In the genomic region with DNA sequence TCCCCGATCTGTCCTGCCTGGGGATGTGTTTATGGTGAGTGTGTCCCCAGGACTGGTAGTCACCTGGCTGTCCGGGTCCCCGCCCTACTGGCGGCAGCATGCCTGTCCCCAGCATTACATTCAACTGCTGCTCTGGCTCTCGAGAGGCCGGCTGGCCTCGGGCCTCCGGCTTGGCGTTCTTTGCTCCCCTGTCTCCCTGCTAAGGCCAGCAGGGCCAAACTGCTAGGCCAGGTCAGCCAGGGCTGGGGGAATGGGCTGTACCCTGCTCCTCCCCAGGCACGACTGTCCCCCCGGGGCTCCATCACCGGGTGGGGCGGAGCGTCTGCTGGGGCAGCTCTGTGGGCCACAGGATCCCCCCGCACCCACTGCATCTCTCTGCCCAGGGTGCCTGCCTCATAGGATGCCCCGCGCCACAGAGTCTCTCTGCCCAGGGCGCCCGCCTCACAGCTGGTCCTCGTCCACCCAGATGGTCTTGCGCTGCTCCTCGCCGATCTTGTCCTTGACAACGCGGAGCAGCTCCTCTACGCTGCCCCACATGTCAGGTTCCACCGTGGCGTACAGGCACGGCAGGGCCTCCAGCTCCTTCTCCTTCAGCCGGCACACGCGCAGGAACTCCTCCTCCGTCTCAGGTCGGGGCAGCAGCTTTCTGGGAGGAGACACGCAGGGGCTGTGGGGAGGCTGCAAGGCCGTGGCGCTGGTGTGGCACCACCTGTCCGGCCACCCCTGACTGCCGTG, we compare ENCODE assay signal across 22 cellular contexts.
DNase-seq lines count a peak whose midpoint lies in the region; ATAC-seq, FAIRE-seq and TF ChIP-seq lines count a peak whose summit lies in the region.
"Had no signal": no experiment of that assay in that cellular context is flagged by ENCODE, and none has a peak within 500 bp of the region (broad histone marks: within the 10 kb centered on the region; RNA-seq: fewer than 3 reads in every experiment).

No MANE protein-coding gene starts in this region.

- 86 to 91% methylated on average over 37 to 38 of the region's 39 CpGs for WGBS in lower leg skin, 2 donors

- H3K36me3 Mint-ChIP-seq in activated CD4-positive, alpha-beta memory T cell treated with anti-CD3 and anti-CD28 coated beads, Interleukin-2, amount 10 ng/mL, durations not matched to agents 7 days and 5 days (ENCODE audit: low read depth), result peaks cover 68% of the 10 kb centered on the region
- H3K36me3 Mint-ChIP-seq in activated CD4-positive, alpha-beta memory T cell treated with anti-CD3 and anti-CD28 coated beads for 36 hours, result peaks cover 56% of the 10 kb centered on the region
- H3K36me3 Mint-ChIP-seq in stimulated activated effector memory CD8-positive, alpha-beta T cell treated with anti-CD3 and anti-CD28 coated beads, Interleukin-12 subunit alpha, Interleukin-12 subunit beta, amount 100 ng/mL, for 72 hours, result peaks cover 72% of the 10 kb centered on the region

- H3K79me2 ChIP-seq in OCI-LY1 (ENCODE audit: insufficient read depth, low read length), result no peaks in the 10 kb centered on the region

- peak overlapping the region; percentile 54 for H3K27ac Mint-ChIP-seq in activated CD4-positive, alpha-beta memory T cell treated with anti-CD3 and anti-CD28 coated beads, Interleukin-2, amount 10 ng/mL, durations not matched to agents 7 days and 5 days
- H3K27ac Mint-ChIP-seq in activated CD4-positive, alpha-beta memory T cell treated with anti-CD3 and anti-CD28 coated beads for 36 hours, result no peak overlapping the region
- peak overlapping the region; percentile 73 for H3K27ac Mint-ChIP-seq in stimulated activated effector memory CD8-positive, alpha-beta T cell treated with anti-CD3 and anti-CD28 coated beads, Interleukin-12 subunit alpha, Interleukin-12 subunit beta, amount 100 ng/mL, for 72 hours

- H3K4me1 ChIP-seq in OCI-LY1 (ENCODE audit: insufficient read depth, low read length, severe bottlenecking), result peaks cover 51% of the 10 kb centered on the region
- H3K4me1 ChIP-seq: HAP-1 had no signal

- intact Hi-C loops in activated CD4-positive, alpha-beta memory T cell treated with anti-CD3 and anti-CD28 coated beads for 36 hours (cut with micrococcal nuclease), result no loop called here
- intact Hi-C loops in lower leg skin (cut with DNase I; ENCODE audit: low total_unique reads), result no loop called here

- H3K9ac ChIP-seq in OCI-LY1 (ENCODE audit: low read length), result no peak overlapping the region

- H3K4me1 Mint-ChIP-seq in activated CD4-positive, alpha-beta memory T cell treated with anti-CD3 and anti-CD28 coated beads, Interleukin-2, amount 10 ng/mL, durations not matched to agents 7 days and 5 days, result peaks cover 26% of the 10 kb centered on the region
- peaks cover 11% of the 10 kb centered on the region for H3K4me1 Mint-ChIP-seq in activated CD4-positive, alpha-beta memory T cell treated with anti-CD3 and anti-CD28 coated beads for 36 hours (ENCODE audit: low read depth)
- peaks cover 33% of the 10 kb centered on the region for H3K4me1 Mint-ChIP-seq in stimulated activated effector memory CD8-positive, alpha-beta T cell treated with anti-CD3 and anti-CD28 coated beads, Interleukin-12 subunit alpha, Interleukin-12 subunit beta, amount 100 ng/mL, for 72 hours

- FAIRE-seq in RCC 7860 (lab: Jason Lieb, UNC), result no peak
- FAIRE-seq: G401.6 had no signal

- POLR2A ChIA-PET in activated CD4-positive, alpha-beta memory T cell treated with anti-CD3 and anti-CD28 coated beads, Interleukin-2, amount 10 ng/mL, durations not matched to agents 7 days and 5 days (lab: Charles Lee), result no interaction called here
- POLR2A ChIA-PET in activated CD4-positive, alpha-beta memory T cell treated with anti-CD3 and anti-CD28 coated beads for 36 hours (lab: Charles Lee), result no interaction called here

- H3K9me2 ChIP-seq in OCI-LY1 (ENCODE audit: low read depth, low read length), result no peaks in the 10 kb centered on the region

- no peaks in the 10 kb centered on the region for H3K9me3 ChIP-seq in OCI-LY1 (ENCODE audit: low read length)
- H3K9me3 ChIP-seq: HAP-1 had no signal

- no peak overlapping the region for H2AFZ ChIP-seq in OCI-LY1 (ENCODE audit: low read length)

- H3K27me3 Mint-ChIP-seq in activated CD4-positive, alpha-beta memory T cell treated with anti-CD3 and anti-CD28 coated beads, Interleukin-2, amount 10 ng/mL, durations not matched to agents 7 days and 5 days, result no peaks in the 10 kb centered on the region
- H3K27me3 Mint-ChIP-seq in activated CD4-positive, alpha-beta memory T cell treated with anti-CD3 and anti-CD28 coated beads for 36 hours, result no peaks in the 10 kb centered on the region
- H3K27me3 Mint-ChIP-seq: CD8-positive, alpha-beta memory T cell had no signal

- H3K36me3 ChIP-seq in OCI-LY1 (ENCODE audit: insufficient read depth, low read length), result peaks cover 39% of the 10 kb centered on the region
- H3K36me3 ChIP-seq: HAP-1 had no signal

- peak; percentile 22 for ATAC-seq in esophagus mucosa
- no peak for ATAC-seq in stimulated activated effector memory CD8-positive, alpha-beta T cell treated with anti-CD3 and anti-CD28 coated beads, Interleukin-12 subunit alpha, Interleukin-12 subunit beta, amount 100 ng/mL, for 72 hours

- no peaks in the 10 kb centered on the region for H3K27me3 ChIP-seq in OCI-LY1 (ENCODE audit: insufficient read depth, low read length)

- TF ChIP-seq CTCF in OCI-LY1 (IDR thresholded peaks at IDR 0.05; ENCODE audit: low read length), result no peak
- TF ChIP-seq CTCF in lower leg skin (IDR thresholded peaks at IDR 0.05), result no peak

- peak overlapping the region; percentile 58 for H3K27ac ChIP-seq in OCI-LY1 (ENCODE audit: low read depth, low read length, poor library complexity, severe bottlenecking)
- H3K27ac ChIP-seq: HL-60, RWPE1 had no signal

- no peaks in the 10 kb centered on the region for H3K9me3 Mint-ChIP-seq in activated CD4-positive, alpha-beta memory T cell treated with anti-CD3 and anti-CD28 coated beads, Interleukin-2, amount 10 ng/mL, durations not matched to agents 7 days and 5 days
- peaks cover 10% of the 10 kb centered on the region for H3K9me3 Mint-ChIP-seq in activated CD4-positive, alpha-beta memory T cell treated with anti-CD3 and anti-CD28 coated beads for 36 hours
- H3K9me3 Mint-ChIP-seq in stimulated activated effector memory CD8-positive, alpha-beta T cell treated with anti-CD3 and anti-CD28 coated beads, Interleukin-12 subunit alpha, Interleukin-12 subunit beta, amount 100 ng/mL, for 72 hours, result no peaks in the 10 kb centered on the region
- H3K9me3 Mint-ChIP-seq: CD8-positive, alpha-beta memory T cell had no signal

- TF ChIP-seq POLR2A in lower leg skin (IDR thresholded peaks at IDR 0.05), result no peak

- no peaks in the 10 kb centered on the region for H4K20me1 ChIP-seq in OCI-LY1 (ENCODE audit: insufficient read depth, low read length)

- no peaks in the 10 kb centered on the region for H3F3A ChIP-seq in OCI-LY1 (ENCODE audit: insufficient read depth, low read length)

- H3K4me2 ChIP-seq in OCI-LY1 (ENCODE audit: low read length), result no peak overlapping the region

- no peak for DNase-seq in activated CD4-positive, alpha-beta memory T cell treated with anti-CD3 and anti-CD28 coated beads, Interleukin-2, amount 10 ng/mL, durations not matched to agents 7 days and 5 days
- DNase-seq in activated CD4-positive, alpha-beta memory T cell treated with anti-CD3 and anti-CD28 coated beads for 36 hours, result no peak
- no peak for DNase-seq in stimulated activated effector memory CD8-positive, alpha-beta T cell treated with anti-CD3 and anti-CD28 coated beads, Interleukin-12 subunit alpha, Interleukin-12 subunit beta, amount 100 ng/mL, for 72 hours (ENCODE audit: low spot score in 2 of 2)
- no peak for DNase-seq in lower leg skin (ENCODE audit: low spot score in 2 of 2)
- no peak for DNase-seq in AML-193 (lab: John Stamatoyannopoulos, UW)
- DNase-seq in RCC 7860 (ENCODE audit: low spot score), result no peak
- DNase-seq: CD8-positive, alpha-beta memory T cell; DND-41; KBM-7; MV-4-11; NCI-H1417; NCI-H187 treated with DMSO at 0.1 percent for 48 hours; NCI-H345; NCI-H69; OCI-M1 had no signal

- no peak overlapping the region for H3K4me3 Mint-ChIP-seq in activated CD4-positive, alpha-beta memory T cell treated with anti-CD3 and anti-CD28 coated beads, Interleukin-2, amount 10 ng/mL, durations not matched to agents 7 days and 5 days
- H3K4me3 Mint-ChIP-seq in activated CD4-positive, alpha-beta memory T cell treated with anti-CD3 and anti-CD28 coated beads for 36 hours, result no peak overlapping the region
- no peak overlapping the region for H3K4me3 Mint-ChIP-seq in stimulated activated effector memory CD8-positive, alpha-beta T cell treated with anti-CD3 and anti-CD28 coated beads, Interleukin-12 subunit alpha, Interleukin-12 subunit beta, amount 100 ng/mL, for 72 hours
- H3K4me3 Mint-ChIP-seq: CD8-positive, alpha-beta memory T cell had no signal

- CTCF ChIA-PET in activated CD4-positive, alpha-beta memory T cell treated with anti-CD3 and anti-CD28 coated beads, Interleukin-2, amount 10 ng/mL, durations not matched to agents 7 days and 5 days (lab: Charles Lee), result no interaction called here
- CTCF ChIA-PET in activated CD4-positive, alpha-beta memory T cell treated with anti-CD3 and anti-CD28 coated beads for 36 hours (lab: Charles Lee), result no interaction called here

- H3K4me3 ChIP-seq in OCI-LY1 (ENCODE audit: low read depth, low read length, poor library complexity, severe bottlenecking), result no peak overlapping the region
- H3K4me3 ChIP-seq in lower leg skin (ENCODE audit: low read depth, poor library complexity, severe bottlenecking), result no peak overlapping the region
- H3K4me3 ChIP-seq: BLaER1 treated with 17β-estradiol and CSF1 and Interleukin-3, amounts not matched to agents 10 nM and 100 nM; HAP-1 had no signal
